In genomic region chr15:63345391-63345752, GRCh38 we compare ENCODE assay signal across 1 cellular context.
TF ChIP-seq lines count a peak whose summit lies in the region.

No MANE protein-coding gene starts in this region.

TF ChIP-seq in K562, 482 proteins besides CTCF, POLR2A, EP300 and RAD21:
- no peak for TF ChIP-seq HBP1 (CRISPR knock-in tag; IDR thresholded peaks at IDR 0.05)
- 0 out of 2 replicates have a peak, but pooled peaks have one; percentile 13 for TF ChIP-seq GTF2A2 (tag; IDR thresholded peaks at IDR 0.05)
- peak; percentile 40; the same call in 1 of the 2 replicates for TF ChIP-seq RBFOX2 (IDR thresholded peaks at IDR 0.05; ENCODE audit: low read depth, low read length)
- no peak for TF ChIP-seq RUNX1 (IDR thresholded peaks at IDR 0.05; ENCODE audit: low read depth)
- TF ChIP-seq ELK1 (CRISPR knock-in tag; IDR thresholded peaks at IDR 0.05): no peak
- no peak for TF ChIP-seq MAFG (tag; conservative IDR thresholded peaks at IDR 0.05)
- peak; percentile 22 for TF ChIP-seq ETS2 (tag; IDR thresholded peaks at IDR 0.05; ENCODE audit: borderline replicate concordance, poor library complexity, severe bottlenecking)
